In the genomic region with DNA sequence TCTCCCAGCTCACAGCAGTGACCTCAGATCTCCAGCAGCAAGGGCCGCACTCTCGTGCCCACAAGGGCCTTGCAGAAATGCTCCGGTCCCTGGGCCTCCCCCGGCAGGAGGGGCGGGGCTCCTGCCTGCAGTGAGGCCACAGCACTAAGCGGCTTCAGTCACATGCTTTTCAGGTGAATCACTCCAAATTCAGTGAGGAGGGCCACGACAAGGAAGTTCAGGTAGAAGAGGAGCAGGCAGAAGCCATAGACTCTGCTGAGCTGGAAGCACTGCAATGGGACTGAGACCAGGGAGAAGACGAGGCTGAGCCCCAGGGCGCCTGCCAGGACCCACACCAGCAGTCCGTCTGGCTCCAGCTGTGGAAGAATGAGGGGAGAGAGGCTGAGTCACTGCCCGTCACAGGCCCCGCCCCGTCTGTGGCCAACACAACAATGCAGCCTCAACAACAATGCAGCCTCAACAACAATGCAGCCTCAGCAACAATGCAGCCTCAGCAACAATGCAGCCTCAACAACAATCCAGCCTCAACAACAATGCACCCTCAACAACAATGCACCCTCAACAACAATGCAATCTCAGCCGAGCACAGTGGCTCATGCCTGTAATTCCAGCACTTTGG, we compare ENCODE assay signal across 1 cellular context.
TF ChIP-seq lines count a peak whose summit lies in the region.

No MANE protein-coding gene starts in this region.

TF ChIP-seq in K562, 482 proteins besides CTCF, POLR2A, EP300 and RAD21 (continued from another document and continues in another):
- TF ChIP-seq, protein P1, sequence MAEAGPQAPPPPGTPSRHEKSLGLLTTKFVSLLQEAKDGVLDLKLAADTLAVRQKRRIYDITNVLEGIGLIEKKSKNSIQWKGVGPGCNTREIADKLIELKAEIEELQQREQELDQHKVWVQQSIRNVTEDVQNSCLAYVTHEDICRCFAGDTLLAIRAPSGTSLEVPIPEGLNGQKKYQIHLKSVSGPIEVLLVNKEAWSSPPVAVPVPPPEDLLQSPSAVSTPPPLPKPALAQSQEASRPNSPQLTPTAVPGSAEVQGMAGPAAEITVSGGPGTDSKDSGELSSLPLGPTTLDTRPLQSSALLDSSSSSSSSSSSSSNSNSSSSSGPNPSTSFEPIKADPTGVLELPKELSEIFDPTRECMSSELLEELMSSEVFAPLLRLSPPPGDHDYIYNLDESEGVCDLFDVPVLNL (CRISPR knock-in tag; IDR thresholded peaks at IDR 0.05; ENCODE audit: low read depth): no peak
- TF ChIP-seq MTA3 (IDR thresholded peaks at IDR 0.05; ENCODE audit: borderline replicate concordance): 0 out of 2 replicates have a peak, but pooled peaks have one; percentile 37
- TF ChIP-seq ZSCAN32 (CRISPR knock-in tag; IDR thresholded peaks at IDR 0.05): no peak
- peak; percentile 61; the same call in 1 of the 2 replicates for TF ChIP-seq ZFP91 (CRISPR knock-in tag; IDR thresholded peaks at IDR 0.05)
- no peak for TF ChIP-seq FOXJ2 (tag; IDR thresholded peaks at IDR 0.05)
- TF ChIP-seq, protein P2, sequence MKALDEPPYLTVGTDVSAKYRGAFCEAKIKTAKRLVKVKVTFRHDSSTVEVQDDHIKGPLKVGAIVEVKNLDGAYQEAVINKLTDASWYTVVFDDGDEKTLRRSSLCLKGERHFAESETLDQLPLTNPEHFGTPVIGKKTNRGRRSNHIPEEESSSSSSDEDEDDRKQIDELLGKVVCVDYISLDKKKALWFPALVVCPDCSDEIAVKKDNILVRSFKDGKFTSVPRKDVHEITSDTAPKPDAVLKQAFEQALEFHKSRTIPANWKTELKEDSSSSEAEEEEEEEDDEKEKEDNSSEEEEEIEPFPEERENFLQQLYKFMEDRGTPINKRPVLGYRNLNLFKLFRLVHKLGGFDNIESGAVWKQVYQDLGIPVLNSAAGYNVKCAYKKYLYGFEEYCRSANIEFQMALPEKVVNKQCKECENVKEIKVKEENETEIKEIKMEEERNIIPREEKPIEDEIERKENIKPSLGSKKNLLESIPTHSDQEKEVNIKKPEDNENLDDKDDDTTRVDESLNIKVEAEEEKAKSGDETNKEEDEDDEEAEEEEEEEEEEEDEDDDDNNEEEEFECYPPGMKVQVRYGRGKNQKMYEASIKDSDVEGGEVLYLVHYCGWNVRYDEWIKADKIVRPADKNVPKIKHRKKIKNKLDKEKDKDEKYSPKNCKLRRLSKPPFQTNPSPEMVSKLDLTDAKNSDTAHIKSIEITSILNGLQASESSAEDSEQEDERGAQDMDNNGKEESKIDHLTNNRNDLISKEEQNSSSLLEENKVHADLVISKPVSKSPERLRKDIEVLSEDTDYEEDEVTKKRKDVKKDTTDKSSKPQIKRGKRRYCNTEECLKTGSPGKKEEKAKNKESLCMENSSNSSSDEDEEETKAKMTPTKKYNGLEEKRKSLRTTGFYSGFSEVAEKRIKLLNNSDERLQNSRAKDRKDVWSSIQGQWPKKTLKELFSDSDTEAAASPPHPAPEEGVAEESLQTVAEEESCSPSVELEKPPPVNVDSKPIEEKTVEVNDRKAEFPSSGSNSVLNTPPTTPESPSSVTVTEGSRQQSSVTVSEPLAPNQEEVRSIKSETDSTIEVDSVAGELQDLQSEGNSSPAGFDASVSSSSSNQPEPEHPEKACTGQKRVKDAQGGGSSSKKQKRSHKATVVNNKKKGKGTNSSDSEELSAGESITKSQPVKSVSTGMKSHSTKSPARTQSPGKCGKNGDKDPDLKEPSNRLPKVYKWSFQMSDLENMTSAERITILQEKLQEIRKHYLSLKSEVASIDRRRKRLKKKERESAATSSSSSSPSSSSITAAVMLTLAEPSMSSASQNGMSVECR (CRISPR knock-in tag; IDR thresholded peaks at IDR 0.05): no peak
- peak; percentile 56 for TF ChIP-seq SMAD4 (CRISPR knock-in tag; conservative IDR thresholded peaks at IDR 0.05)
- TF ChIP-seq, protein P3, sequence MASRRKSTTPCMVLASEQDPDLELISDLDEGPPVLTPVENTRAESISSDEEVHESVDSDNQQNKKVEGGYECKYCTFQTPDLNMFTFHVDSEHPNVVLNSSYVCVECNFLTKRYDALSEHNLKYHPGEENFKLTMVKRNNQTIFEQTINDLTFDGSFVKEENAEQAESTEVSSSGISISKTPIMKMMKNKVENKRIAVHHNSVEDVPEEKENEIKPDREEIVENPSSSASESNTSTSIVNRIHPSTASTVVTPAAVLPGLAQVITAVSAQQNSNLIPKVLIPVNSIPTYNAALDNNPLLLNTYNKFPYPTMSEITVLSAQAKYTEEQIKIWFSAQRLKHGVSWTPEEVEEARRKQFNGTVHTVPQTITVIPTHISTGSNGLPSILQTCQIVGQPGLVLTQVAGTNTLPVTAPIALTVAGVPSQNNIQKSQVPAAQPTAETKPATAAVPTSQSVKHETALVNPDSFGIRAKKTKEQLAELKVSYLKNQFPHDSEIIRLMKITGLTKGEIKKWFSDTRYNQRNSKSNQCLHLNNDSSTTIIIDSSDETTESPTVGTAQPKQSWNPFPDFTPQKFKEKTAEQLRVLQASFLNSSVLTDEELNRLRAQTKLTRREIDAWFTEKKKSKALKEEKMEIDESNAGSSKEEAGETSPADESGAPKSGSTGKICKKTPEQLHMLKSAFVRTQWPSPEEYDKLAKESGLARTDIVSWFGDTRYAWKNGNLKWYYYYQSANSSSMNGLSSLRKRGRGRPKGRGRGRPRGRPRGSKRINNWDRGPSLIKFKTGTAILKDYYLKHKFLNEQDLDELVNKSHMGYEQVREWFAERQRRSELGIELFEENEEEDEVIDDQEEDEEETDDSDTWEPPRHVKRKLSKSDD (conservative IDR thresholded peaks at IDR 0.05; ENCODE audit: low read length): no peak
- TF ChIP-seq USF2 (CRISPR knock-in tag; IDR thresholded peaks at IDR 0.05): no peak
- no peak for TF ChIP-seq ZNF140 (CRISPR knock-in tag; IDR thresholded peaks at IDR 0.05)
- TF ChIP-seq RERE (CRISPR knock-in tag; IDR thresholded peaks at IDR 0.05; ENCODE audit: borderline replicate concordance): 0 out of 2 replicates have a peak, but pooled peaks have one; percentile 28
- TF ChIP-seq, protein P4, sequence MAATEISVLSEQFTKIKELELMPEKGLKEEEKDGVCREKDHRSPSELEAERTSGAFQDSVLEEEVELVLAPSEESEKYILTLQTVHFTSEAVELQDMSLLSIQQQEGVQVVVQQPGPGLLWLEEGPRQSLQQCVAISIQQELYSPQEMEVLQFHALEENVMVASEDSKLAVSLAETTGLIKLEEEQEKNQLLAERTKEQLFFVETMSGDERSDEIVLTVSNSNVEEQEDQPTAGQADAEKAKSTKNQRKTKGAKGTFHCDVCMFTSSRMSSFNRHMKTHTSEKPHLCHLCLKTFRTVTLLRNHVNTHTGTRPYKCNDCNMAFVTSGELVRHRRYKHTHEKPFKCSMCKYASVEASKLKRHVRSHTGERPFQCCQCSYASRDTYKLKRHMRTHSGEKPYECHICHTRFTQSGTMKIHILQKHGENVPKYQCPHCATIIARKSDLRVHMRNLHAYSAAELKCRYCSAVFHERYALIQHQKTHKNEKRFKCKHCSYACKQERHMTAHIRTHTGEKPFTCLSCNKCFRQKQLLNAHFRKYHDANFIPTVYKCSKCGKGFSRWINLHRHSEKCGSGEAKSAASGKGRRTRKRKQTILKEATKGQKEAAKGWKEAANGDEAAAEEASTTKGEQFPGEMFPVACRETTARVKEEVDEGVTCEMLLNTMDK (IDR thresholded peaks at IDR 0.05; ENCODE audit: borderline replicate concordance, insufficient read depth, low read depth, low read length, poor library complexity, severe bottlenecking): no peak
- TF ChIP-seq SP1 (CRISPR knock-in tag; IDR thresholded peaks at IDR 0.05): peak; percentile 53; the same call in 1 of the 2 replicates
- peak; percentile 84 for TF ChIP-seq BHLHE40 (IDR thresholded peaks at IDR 0.05; ENCODE audit: low read length)
- TF ChIP-seq, protein P5, sequence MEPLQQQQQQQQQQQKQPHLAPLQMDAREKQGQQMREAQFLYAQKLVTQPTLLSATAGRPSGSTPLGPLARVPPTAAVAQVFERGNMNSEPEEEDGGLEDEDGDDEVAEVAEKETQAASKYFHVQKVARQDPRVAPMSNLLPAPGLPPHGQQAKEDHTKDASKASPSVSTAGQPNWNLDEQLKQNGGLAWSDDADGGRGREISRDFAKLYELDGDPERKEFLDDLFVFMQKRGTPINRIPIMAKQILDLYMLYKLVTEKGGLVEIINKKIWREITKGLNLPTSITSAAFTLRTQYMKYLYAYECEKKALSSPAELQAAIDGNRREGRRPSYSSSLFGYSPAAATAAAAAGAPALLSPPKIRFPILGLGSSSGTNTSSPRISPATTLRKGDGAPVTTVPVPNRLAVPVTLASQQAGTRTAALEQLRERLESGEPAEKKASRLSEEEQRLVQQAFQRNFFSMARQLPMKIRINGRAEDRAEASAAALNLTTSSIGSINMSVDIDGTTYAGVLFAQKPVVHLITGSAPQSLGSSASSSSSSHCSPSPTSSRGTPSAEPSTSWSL (CRISPR knock-in tag; IDR thresholded peaks at IDR 0.05; ENCODE audit: borderline replicate concordance): no peak
- TF ChIP-seq USF1 (CRISPR knock-in tag; IDR thresholded peaks at IDR 0.05): peak; percentile 54; the same call in 1 of the 2 replicates
- peak in 1 of 2 experiments; percentile 51; a peak in 1 of 4 replicates for TF ChIP-seq HDAC1 (IDR thresholded peaks at IDR 0.05)
- TF ChIP-seq CC2D1A (IDR thresholded peaks at IDR 0.05): no peak
- TF ChIP-seq, protein P6, sequence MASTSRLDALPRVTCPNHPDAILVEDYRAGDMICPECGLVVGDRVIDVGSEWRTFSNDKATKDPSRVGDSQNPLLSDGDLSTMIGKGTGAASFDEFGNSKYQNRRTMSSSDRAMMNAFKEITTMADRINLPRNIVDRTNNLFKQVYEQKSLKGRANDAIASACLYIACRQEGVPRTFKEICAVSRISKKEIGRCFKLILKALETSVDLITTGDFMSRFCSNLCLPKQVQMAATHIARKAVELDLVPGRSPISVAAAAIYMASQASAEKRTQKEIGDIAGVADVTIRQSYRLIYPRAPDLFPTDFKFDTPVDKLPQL (IDR thresholded peaks at IDR 0.05; ENCODE audit: extremely low read depth, insufficient read length): no peak
- no peak for TF ChIP-seq TBL1XR1 (IDR thresholded peaks at IDR 0.05; ENCODE audit: low read length in 2 of 2)
- peak; percentile 41; the same call in 1 of the 2 replicates for TF ChIP-seq JUND (IDR thresholded peaks at IDR 0.05; ENCODE audit: borderline replicate concordance, low read depth, low read length)
- peak; percentile 72; the same call in 2 of the 3 replicates for TF ChIP-seq JUND (tag; IDR thresholded peaks at IDR 0.05; ENCODE audit: borderline replicate concordance, low read depth, low read length)
- TF ChIP-seq SOX6 (IDR thresholded peaks at IDR 0.05): peak; percentile 77
